Comparison of ENCODE assay signal across 8 cellular contexts in the genomic region with DNA sequence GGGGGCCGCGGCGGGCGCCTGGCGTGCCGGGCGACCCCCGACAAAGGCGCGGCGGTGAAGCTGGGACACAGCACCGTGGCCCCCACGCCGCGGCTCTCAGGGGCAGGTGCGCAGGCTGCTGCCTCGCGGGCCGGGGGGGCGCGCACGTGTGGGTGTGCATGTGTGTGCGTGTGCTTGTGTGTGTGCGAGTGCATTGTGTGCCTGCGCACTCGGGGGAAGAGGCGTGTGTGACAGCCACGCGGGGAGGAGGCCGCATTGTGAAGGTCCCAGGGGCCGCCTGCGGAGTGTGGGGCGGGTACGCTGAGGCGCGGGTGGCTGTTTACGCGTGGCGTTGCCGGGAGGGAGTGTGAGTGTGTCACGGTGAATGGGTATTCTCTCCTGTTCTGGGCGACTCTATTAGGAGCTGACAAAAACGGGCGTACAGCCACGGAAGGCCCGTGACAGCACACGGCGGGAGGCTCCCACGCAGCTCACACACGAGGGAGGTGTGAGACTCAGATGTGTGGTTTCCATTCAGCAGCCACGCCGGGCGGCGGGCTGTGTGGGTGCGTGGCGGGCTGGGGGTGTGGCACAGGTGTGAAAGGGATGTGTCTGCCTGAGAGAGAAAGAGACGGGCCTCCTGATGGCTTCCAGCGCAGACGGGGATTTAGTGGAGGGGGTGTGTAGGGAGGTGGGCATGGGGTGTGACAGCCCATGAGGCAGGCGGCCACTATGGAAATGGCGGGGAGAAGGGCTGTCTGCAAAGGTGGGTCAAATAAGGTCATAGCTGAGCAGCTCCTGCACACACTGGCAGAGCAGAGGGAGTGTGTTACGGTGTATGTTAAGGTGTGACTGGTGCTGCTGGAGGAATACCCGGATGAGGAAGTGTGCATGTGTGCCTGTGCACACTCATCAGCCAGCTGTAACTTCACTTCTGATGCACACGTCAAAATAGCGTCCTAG. TPM values are rescaled to one million over a fixed set of nuclear protein-coding genes. Genes with fewer than 3 reads are reported as not detected.
A peak's percentile ranks its signal among the peaks of the same experiment; 100 is the strongest.
DNase-seq lines count a peak whose midpoint lies in the region; ATAC-seq and TF ChIP-seq lines count a peak whose summit lies in the region.

No MANE protein-coding gene starts in this region.

- peaks cover 10% of the 10 kb centered on the region for H3K27me3 ChIP-seq in A673 (replicated peaks; ENCODE audit: insufficient read depth, low read depth, low read length, poor library complexity)
- H3K27me3 ChIP-seq in SJSA1 (replicated peaks) = peaks cover 37% of the 10 kb centered on the region
- H3K27me3 ChIP-seq in liver (ENCODE audit: control insufficient read depth in 4 of 4, insufficient read depth in 4 of 4, low read length in 3 of 4) = peaks cover 0 to 5% (median 0%) of the 10 kb centered on the region in 4 donors

- H3K4me3 ChIP-seq in A673 (ENCODE audit: low read depth, low read length, poor library complexity, severe bottlenecking) (peak overlapping the region; percentile 57), SJSA1 (peak overlapping the region; percentile 33), liver (ENCODE audit: low read depth in 1 of 3, low read length in 3 of 3) (peak overlapping the region in 2 of 3 donors; percentile 50 to 52)

- H3K27me3 Mint-ChIP-seq in brain = peaks cover 21% of the 10 kb centered on the region

- intact Hi-C loops in A673 (cut with micrococcal nuclease; ENCODE audit: unreplicated experiment) = no loop called here

- peaks cover 66% of the 10 kb centered on the region for H3K4me1 Mint-ChIP-seq in brain

- CTCF ChIA-PET in A673 (lab: Charles Lee) = no interaction called here

- no peaks in the 10 kb centered on the region for H3K9me3 ChIP-seq in A673 (ENCODE audit: low read depth, low read length, poor library complexity, severe bottlenecking)
- peaks cover 4% of the 10 kb centered on the region for H3K9me3 ChIP-seq in SJSA1 (replicated peaks)
- H3K9me3 ChIP-seq in liver (ENCODE audit: control insufficient read depth in 4 of 4, low read length in 3 of 4) = no peaks in the 10 kb centered on the region

- no peaks in the 10 kb centered on the region for H3K36me3 ChIP-seq in A673 (ENCODE audit: insufficient read depth, low read length, poor library complexity, severe bottlenecking)
- no peaks in the 10 kb centered on the region for H3K36me3 ChIP-seq in SJSA1
- no peaks in the 10 kb centered on the region for H3K36me3 ChIP-seq in liver (ENCODE audit: control insufficient read depth in 4 of 4, insufficient read depth in 3 of 4, low read depth in 1 of 4, low read length in 3 of 4)

- H3K4me3 Mint-ChIP-seq in brain = peak overlapping the region; percentile 86 to 95 (median 90)

- no peak overlapping the region for H3K9ac ChIP-seq in liver (ENCODE audit: low read depth in 1 of 2, low read length in 2 of 2)

- WGBS in liver = 30% methylated on average over 65 of the region's 65 CpGs

- H3K4me1 ChIP-seq in A673 (ENCODE audit: insufficient read depth, low read length, poor library complexity, severe bottlenecking) (peaks cover 7% of the 10 kb centered on the region), SJSA1 (replicated peaks) (peaks cover 14% of the 10 kb centered on the region), liver (ENCODE audit: control insufficient read depth in 4 of 4, insufficient read depth in 4 of 4, low read length in 3 of 4) (peaks cover 4 to 10% (median 6%) of the 10 kb centered on the region in 4 donors)

- peaks cover 3% of the 10 kb centered on the region for H3K36me3 Mint-ChIP-seq in brain

- DNase-seq in A673 (ENCODE audit: low spot score) (peak; percentile 19), SJSA1 (ENCODE audit: low read depth in 1 of 2, low spot score in 2 of 2) (no peak), ureter (ENCODE audit: low spot score) (no peak), GOT3 (lab: John Stamatoyannopoulos, UW) (no peak)
- peak; percentile 35 to 54 for DNase-seq in stimulated activated CD8-positive, alpha-beta memory T cell treated with anti-CD3 and anti-CD28 coated beads, Interleukin-4, amount 100 ng/mL, for 4 hours (ENCODE audit: low read depth in 2 of 2, low spot score in 1 of 2)

- peak; percentile 13 for ATAC-seq in GM21526 (IDR thresholded peaks at IDR 0.05; ENCODE audit: low FRiP score, unreplicated experiment)

- no TSS peak for BruUV-seq in A673 (replicated peaks; lab: Mats Ljungman, UMichigan)

- H3K27ac ChIP-seq in A673 (ENCODE audit: low read depth, low read length, poor library complexity, severe bottlenecking) (no peak overlapping the region), SJSA1 (no peak overlapping the region), liver (ENCODE audit: low read depth in 1 of 2, low read length in 2 of 2) (no peak overlapping the region)

- peaks cover 0 to 6% (median 0%) of the 10 kb centered on the region in 5 experiments for H3K9me3 Mint-ChIP-seq in brain

- no peak for TF ChIP-seq CTCF in A673 (conservative IDR thresholded peaks at IDR 0.05; ENCODE audit: low read depth, low read length)
- TF ChIP-seq CTCF in brain (conservative IDR thresholded peaks at IDR 0.05) = no peak
- no peak for TF ChIP-seq CTCF in liver (IDR thresholded peaks at IDR 0.05; ENCODE audit: low read depth, low read length, missing input control)

- peak overlapping the region; percentile 52 to 95 (median 91) for H3K27ac Mint-ChIP-seq in brain

- TF ChIP-seq RAD21 in liver (IDR thresholded peaks at IDR 0.05) = no peak

- POLR2A ChIA-PET in A673 (lab: Charles Lee; ENCODE audit: low non-redundant PET) = no interaction called here

TF ChIP-seq in liver, 16 proteins besides CTCF, POLR2A, EP300 and RAD21 (continues in another document):
- TF ChIP-seq GABPA (IDR thresholded peaks at IDR 0.05 in 1 of 2, conservative IDR thresholded peaks at IDR 0.05 in 1 of 2) (no peak), HNF4A (conservative IDR thresholded peaks at IDR 0.05) (no peak), SP1 (IDR thresholded peaks at IDR 0.05) (no peak), YY1 (IDR thresholded peaks at IDR 0.05) (no peak), FOXA2 (IDR thresholded peaks at IDR 0.05) (no peak), HNF4G (IDR thresholded peaks at IDR 0.05) (no peak), FOXA1 (IDR thresholded peaks at IDR 0.05) (no peak), NR2F2 (IDR thresholded peaks at IDR 0.05) (no peak), EGR1 (IDR thresholded peaks at IDR 0.05; ENCODE audit: low read depth in 2 of 2) (no peak)
- TF ChIP-seq, protein P1, sequence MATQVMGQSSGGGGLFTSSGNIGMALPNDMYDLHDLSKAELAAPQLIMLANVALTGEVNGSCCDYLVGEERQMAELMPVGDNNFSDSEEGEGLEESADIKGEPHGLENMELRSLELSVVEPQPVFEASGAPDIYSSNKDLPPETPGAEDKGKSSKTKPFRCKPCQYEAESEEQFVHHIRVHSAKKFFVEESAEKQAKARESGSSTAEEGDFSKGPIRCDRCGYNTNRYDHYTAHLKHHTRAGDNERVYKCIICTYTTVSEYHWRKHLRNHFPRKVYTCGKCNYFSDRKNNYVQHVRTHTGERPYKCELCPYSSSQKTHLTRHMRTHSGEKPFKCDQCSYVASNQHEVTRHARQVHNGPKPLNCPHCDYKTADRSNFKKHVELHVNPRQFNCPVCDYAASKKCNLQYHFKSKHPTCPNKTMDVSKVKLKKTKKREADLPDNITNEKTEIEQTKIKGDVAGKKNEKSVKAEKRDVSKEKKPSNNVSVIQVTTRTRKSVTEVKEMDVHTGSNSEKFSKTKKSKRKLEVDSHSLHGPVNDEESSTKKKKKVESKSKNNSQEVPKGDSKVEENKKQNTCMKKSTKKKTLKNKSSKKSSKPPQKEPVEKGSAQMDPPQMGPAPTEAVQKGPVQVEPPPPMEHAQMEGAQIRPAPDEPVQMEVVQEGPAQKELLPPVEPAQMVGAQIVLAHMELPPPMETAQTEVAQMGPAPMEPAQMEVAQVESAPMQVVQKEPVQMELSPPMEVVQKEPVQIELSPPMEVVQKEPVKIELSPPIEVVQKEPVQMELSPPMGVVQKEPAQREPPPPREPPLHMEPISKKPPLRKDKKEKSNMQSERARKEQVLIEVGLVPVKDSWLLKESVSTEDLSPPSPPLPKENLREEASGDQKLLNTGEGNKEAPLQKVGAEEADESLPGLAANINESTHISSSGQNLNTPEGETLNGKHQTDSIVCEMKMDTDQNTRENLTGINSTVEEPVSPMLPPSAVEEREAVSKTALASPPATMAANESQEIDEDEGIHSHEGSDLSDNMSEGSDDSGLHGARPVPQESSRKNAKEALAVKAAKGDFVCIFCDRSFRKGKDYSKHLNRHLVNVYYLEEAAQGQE (IDR thresholded peaks at IDR 0.05) = no peak
- TF ChIP-seq, protein P2, sequence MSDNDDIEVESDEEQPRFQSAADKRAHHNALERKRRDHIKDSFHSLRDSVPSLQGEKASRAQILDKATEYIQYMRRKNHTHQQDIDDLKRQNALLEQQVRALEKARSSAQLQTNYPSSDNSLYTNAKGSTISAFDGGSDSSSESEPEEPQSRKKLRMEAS (IDR thresholded peaks at IDR 0.05) = no peak

RNA-seq across cellular contexts. Expression of gene PODXL2, which starts 0.7 kb away (rescaled TPM):
- 26.6 and 35.9 TPM in 2 replicates for total RNA-seq in A673 (2021)
- 0.94 and 2.6 TPM in 2 replicates for total RNA-seq in SJSA1 (2014; rRNA removed; shearing (Covaris generic))
- 133 TPM for polyA plus RNA-seq in brain (ENCODE audit: insufficient read depth, low read depth, low replicate concordance)
- 1 to 10 TPM in 1 of 2 donors, under 1 TPM in 1; 0.67 to 1.4 TPM for total RNA-seq in liver
- 1 to 10 TPM in 1 of 2 donors, under 1 TPM in 1; 0.47 to 1.1 TPM for polyA plus RNA-seq in liver
- total RNA-seq in ureter = 15.9 TPM

RNA-seq across cellular contexts. Expression of gene MCM2, which starts 31.5 kb away (rescaled TPM):
- total RNA-seq in A673 (2021) (218 and 225 TPM in 2 replicates), liver (10 to 100 TPM in 1 of 2 donors, 1 to 10 TPM in 1; 2.1 to 98.8 TPM), ureter (12.2 TPM)
- 90.1 and 130 TPM in 2 replicates for total RNA-seq in SJSA1 (2014; rRNA removed; shearing (Covaris generic))
- polyA plus RNA-seq in brain (ENCODE audit: insufficient read depth, low read depth, low replicate concordance) (114 TPM), liver (1 to 10 TPM in 1 of 2 donors, under 1 TPM in 1; 0.58 to 3.4 TPM)

RNA-seq across cellular contexts. Expression of gene TPRA1, which starts 39.2 kb away (rescaled TPM):
- total RNA-seq in A673 (2021) = 20.2 and 21.0 TPM in 2 replicates
- 60.5 and 73.9 TPM in 2 replicates for total RNA-seq in SJSA1 (2014; rRNA removed; shearing (Covaris generic))
- 19.0 TPM for polyA plus RNA-seq in brain (ENCODE audit: insufficient read depth, low read depth, low replicate concordance)
- total RNA-seq in liver = 10 to 100 TPM; 20.6 to 27.1 TPM
- polyA plus RNA-seq in liver = 10 to 100 TPM; 17.3 to 21.9 TPM
- 30.5 TPM for total RNA-seq in ureter

RNA-seq across cellular contexts. Expression of gene ABTB1, which starts 43.0 kb away (rescaled TPM):
- total RNA-seq in A673 (2021) (2.6 and 4.1 TPM in 2 replicates), liver (1 to 10 TPM; 9.7 to 9.8 TPM), ureter (20.7 TPM)
- total RNA-seq in SJSA1 (2014; rRNA removed; shearing (Covaris generic)) = 1.3 and 1.4 TPM in 2 replicates
- polyA plus RNA-seq in brain (ENCODE audit: insufficient read depth, low read depth, low replicate concordance) (43.7 TPM), liver (10 to 100 TPM; 12.1 to 14.1 TPM)

Comparison
In these comparisons a context has a peak if more than half of its experiments do, and no peak if none do; other contexts are left out.
1. DNase-seq: peak in A673 (single experiment) and stimulated activated CD8-positive, alpha-beta memory T cell treated with anti-CD3 and anti-CD28 coated beads, Interleukin-4, amount 100 ng/mL, for 4 hours (2 of 2); none in SJSA1 (0 of 2), ureter (single experiment) and GOT3 (single experiment).
2. Peak in every context shown above with its lines, with median percentiles within 50 percentile points of each other: H3K4me3 ChIP-seq.